In genomic region chr10:96089116-96089515, GRCh38 we compare ENCODE assay signal across 9 cellular contexts. TPM values are rescaled to one million over a fixed set of nuclear protein-coding genes. Genes with fewer than 3 reads are reported as not detected.
DNase-seq lines count a peak whose midpoint lies in the region; ATAC-seq and TF ChIP-seq lines count a peak whose summit lies in the region.
"Had no signal": no experiment of that assay in that cellular context is flagged by ENCODE, and none has a peak within 500 bp of the region (broad histone marks: within the 10 kb centered on the region; RNA-seq: fewer than 3 reads in every experiment).

No MANE protein-coding gene starts in this region.

- H2BK5ac ChIP-seq in trophoblast cell (ENCODE audit: low read depth, low read length, poor library complexity) = no peak overlapping the region

- peaks cover 5% of the 10 kb centered on the region for H3K79me1 ChIP-seq in trophoblast cell (ENCODE audit: low read length)

- H3K4me2 ChIP-seq in trophoblast cell (ENCODE audit: low read length) = no peak overlapping the region

- H2AK5ac ChIP-seq in trophoblast cell (ENCODE audit: low read length) = no peak overlapping the region

- 88 to 96% (median 93%) methylated on average over 2 of the region's 2 CpGs for WGBS in heart left ventricle, 4 donors
- WGBS in right cardiac atrium = 95% methylated on average over 2 of the region's 2 CpGs
- whole genome bisulfite sequencing in tibial nerve, 2 donors = 82 to 89% methylated on average over 2 of the region's 2 CpGs
- no CpG with 5 or more reads among the region's 2 CpGs for WGBS in trophoblast cell (ENCODE audit: extremely low coverage, insufficient coverage, insufficient read length)

- no peak overlapping the region for H4K12ac ChIP-seq in trophoblast cell (ENCODE audit: low read depth, low read length)

- H3K79me2 ChIP-seq in trophoblast cell (ENCODE audit: control insufficient read depth, insufficient read depth, low read length, poor library complexity) = peaks cover 2% of the 10 kb centered on the region

- peaks cover 9% of the 10 kb centered on the region for H3K4me1 Mint-ChIP-seq in activated T-helper 2 cell treated with anti-CD3 and anti-CD28 coated beads, Interferon-gamma antibody, Interleukin-2, Interleukin-4, amounts not matched to agents 10 μg/mL and 5 μg/mL and 100 μg/mL, durations not matched to agents 14 hours and 24 hours and 36 hours (ENCODE audit: low read depth)

- H3K9ac ChIP-seq in trophoblast cell (ENCODE audit: low read length) = no peak overlapping the region

- H3K27me3 Mint-ChIP-seq in activated T-helper 2 cell treated with anti-CD3 and anti-CD28 coated beads, Interferon-gamma antibody, Interleukin-2, Interleukin-4, amounts not matched to agents 10 μg/mL and 5 μg/mL and 100 μg/mL, durations not matched to agents 14 hours and 24 hours and 36 hours (ENCODE audit: low read depth) = peaks cover 10% of the 10 kb centered on the region

- intact Hi-C loops in heart left ventricle (cut with DNase I) = loop anchor here in 4 of 10 donors (1.0 to 5.0 kb wide), 3 partner anchors 42 to 46 kb away; partner anchors contain the start of gene CCNJ (in 2 of the 4)
- intact Hi-C loops in right cardiac atrium (cut with DNase I) = no loop called here
- intact Hi-C loops in activated T-helper 2 cell treated with anti-CD3 and anti-CD28 coated beads, Interferon-gamma antibody, Interleukin-2, Interleukin-4, amounts not matched to agents 10 μg/mL and 5 μg/mL and 100 μg/mL, durations not matched to agents 14 hours and 24 hours and 36 hours (cut with micrococcal nuclease) = loop anchor here (1.0 kb wide), 1 partner anchor 16 kb away; no protein-coding TSS in a partner anchor

- H3K23ac ChIP-seq in trophoblast cell (ENCODE audit: low read length) = no peak overlapping the region

- H3K4ac ChIP-seq in trophoblast cell (ENCODE audit: low read depth, low read length) = no peak overlapping the region

- peak overlapping the region; percentile 56 to 90 (median 80) for H3K4me3 ChIP-seq in heart left ventricle
- H3K4me3 ChIP-seq in right cardiac atrium (ENCODE audit: low read length) = no peak overlapping the region
- H3K4me3 ChIP-seq in tibial nerve = peak overlapping the region in 3 of 4 donors; percentile 54 to 74 (median 69)
- H3K4me3 ChIP-seq in trophoblast cell (ENCODE audit: low read depth, low read length) = no peak overlapping the region

- peaks cover 21% of the 10 kb centered on the region for H3K36me3 Mint-ChIP-seq in activated T-helper 2 cell treated with anti-CD3 and anti-CD28 coated beads, Interferon-gamma antibody, Interleukin-2, Interleukin-4, amounts not matched to agents 10 μg/mL and 5 μg/mL and 100 μg/mL, durations not matched to agents 14 hours and 24 hours and 36 hours (ENCODE audit: low read depth)

- no peak overlapping the region for H2BK12ac ChIP-seq in trophoblast cell (ENCODE audit: low read length)

- no peak overlapping the region for H3K18ac ChIP-seq in trophoblast cell (ENCODE audit: low read length)

- H3K4me1 ChIP-seq in heart left ventricle (peaks cover 0 to 15% (median 1%) of the 10 kb centered on the region in 12 donors), right cardiac atrium (ENCODE audit: control insufficient read depth, insufficient read depth, low read length) (no peaks in the 10 kb centered on the region), tibial nerve (peaks cover 0 to 10% (median 0%) of the 10 kb centered on the region in 4 donors), trophoblast cell (ENCODE audit: control insufficient read depth in 1 of 2, insufficient read depth in 2 of 2, low read length in 2 of 2) (no peaks in the 10 kb centered on the region)

- H3K27ac Mint-ChIP-seq in activated T-helper 2 cell treated with anti-CD3 and anti-CD28 coated beads, Interferon-gamma antibody, Interleukin-2, Interleukin-4, amounts not matched to agents 10 μg/mL and 5 μg/mL and 100 μg/mL, durations not matched to agents 14 hours and 24 hours and 36 hours = peak overlapping the region; percentile 60

- H3K14ac ChIP-seq in trophoblast cell (ENCODE audit: low read length) = no peak overlapping the region

- peaks cover 2 to 31% (median 17%) of the 10 kb centered on the region in 9 donors for H3K27me3 ChIP-seq in heart left ventricle
- peaks cover 11% of the 10 kb centered on the region for H3K27me3 ChIP-seq in right cardiac atrium (ENCODE audit: control insufficient read depth, insufficient read depth)
- H3K27me3 ChIP-seq in tibial nerve = peaks cover 0 to 29% of the 10 kb centered on the region in 2 donors
- H3K27me3 ChIP-seq in trophoblast cell (ENCODE audit: insufficient read depth, low read length) = no peaks in the 10 kb centered on the region
- H3K27me3 ChIP-seq: SJSA1 had no signal

- TF ChIP-seq EP300 in tibial nerve (IDR thresholded peaks at IDR 0.05) = no peak

- H3K9me3 Mint-ChIP-seq in activated T-helper 2 cell treated with anti-CD3 and anti-CD28 coated beads, Interferon-gamma antibody, Interleukin-2, Interleukin-4, amounts not matched to agents 10 μg/mL and 5 μg/mL and 100 μg/mL, durations not matched to agents 14 hours and 24 hours and 36 hours = peaks cover 14% of the 10 kb centered on the region

- ATAC-seq in heart left ventricle (no peak), right cardiac atrium (no peak)

- H3K9me3 ChIP-seq in heart left ventricle (peaks cover 0 to 7% (median 0%) of the 10 kb centered on the region in 12 donors), right cardiac atrium (ENCODE audit: control insufficient read depth, low read length) (no peaks in the 10 kb centered on the region), tibial nerve (no peaks in the 10 kb centered on the region), trophoblast cell (ENCODE audit: insufficient read depth, low read depth, low read length) (peaks cover 8% of the 10 kb centered on the region)

- H2BK120ac ChIP-seq in trophoblast cell (ENCODE audit: insufficient read depth, low read length, poor library complexity) = no peak overlapping the region

- peak overlapping the region; percentile 91 for H3K4me3 Mint-ChIP-seq in activated T-helper 2 cell treated with anti-CD3 and anti-CD28 coated beads, Interferon-gamma antibody, Interleukin-2, Interleukin-4, amounts not matched to agents 10 μg/mL and 5 μg/mL and 100 μg/mL, durations not matched to agents 14 hours and 24 hours and 36 hours (ENCODE audit: low read depth)

- peak overlapping the region in 8 of 12 donors; percentile 87 to 99 (median 92) for H3K27ac ChIP-seq in heart left ventricle
- H3K27ac ChIP-seq in right cardiac atrium (ENCODE audit: low read length) = no peak overlapping the region
- peak overlapping the region in 1 of 4 donors; percentile 83 for H3K27ac ChIP-seq in tibial nerve
- no peak overlapping the region for H3K27ac ChIP-seq in trophoblast cell (ENCODE audit: low read depth, low read length)

- no peak for DNase-seq in heart left ventricle
- DNase-seq in right cardiac atrium = no peak
- no peak for DNase-seq in activated T-helper 2 cell treated with anti-CD3 and anti-CD28 coated beads, Interferon-gamma antibody, Interleukin-2, Interleukin-4, amounts not matched to agents 10 μg/mL and 5 μg/mL and 100 μg/mL, durations not matched to agents 14 hours and 24 hours and 36 hours (ENCODE audit: low spot score)
- peak; percentile 34 for DNase-seq in kidney glomerular epithelial cell (lab: John Stamatoyannopoulos, UW)
- DNase-seq in tibial nerve (ENCODE audit: low spot score in 2 of 2) = no peak
- DNase-seq in SW 1271 (lab: John Stamatoyannopoulos, UW) = no peak
- no peak for DNase-seq in trophoblast cell
- DNase-seq in OCI-M2 (lab: John Stamatoyannopoulos, UW; ENCODE audit: unreplicated experiment) = no peak

- no peak overlapping the region for H2AFZ ChIP-seq in trophoblast cell (ENCODE audit: insufficient read depth, low read length, poor library complexity)

- no peak overlapping the region for H4K8ac ChIP-seq in trophoblast cell (ENCODE audit: low read depth, low read length)

- no peak overlapping the region for H4K91ac ChIP-seq in trophoblast cell (ENCODE audit: low read depth, low read length)

- H3K36me3 ChIP-seq in heart left ventricle (peaks cover 0 to 6% (median 0%) of the 10 kb centered on the region in 9 donors), tibial nerve (peaks cover 0 to 4% (median 0%) of the 10 kb centered on the region in 3 donors), trophoblast cell (ENCODE audit: control insufficient read depth in 1 of 2, insufficient read depth in 2 of 2, low read length in 2 of 2) (no peaks in the 10 kb centered on the region)
- H3K36me3 ChIP-seq: SJSA1 had no signal

- no peak for TF ChIP-seq POLR2A in heart left ventricle (IDR thresholded peaks at IDR 0.05)
- no peak for TF ChIP-seq POLR2A in tibial nerve (IDR thresholded peaks at IDR 0.05)

- TF ChIP-seq CTCF in heart left ventricle (IDR thresholded peaks at IDR 0.05) (no peak), tibial nerve (IDR thresholded peaks at IDR 0.05) (no peak)

RNA-seq across cellular contexts. Expression of gene ZNF518A, which starts 41.0 kb away (rescaled TPM):
- total RNA-seq in heart left ventricle (10 to 100 TPM in 6 of 9 donors, 1 to 10 TPM in 3; 7.4 to 17.9 (median 12.2) TPM), right cardiac atrium (10 to 100 TPM; 13.2 to 13.7 (median 13.3) TPM), tibial nerve (10 to 100 TPM; 20.7 to 36.7 (median 25.7) TPM)
- polyA plus RNA-seq in heart left ventricle (1 to 10 TPM; 3.0 to 3.2 TPM), right cardiac atrium (2.7 TPM)
- total RNA-seq in activated T-helper 2 cell treated with anti-CD3 and anti-CD28 coated beads, Interferon-gamma antibody, Interleukin-2, Interleukin-4, amounts not matched to agents 10 μg/mL and 5 μg/mL and 100 μg/mL, durations not matched to agents 14 hours and 24 hours and 36 hours = 16.0 and 18.0 TPM in 2 replicates
- polyA plus RNA-seq in trophoblast cell (2013) = 12.0 TPM in 2 replicates

RNA-seq across cellular contexts. Expression of gene CCNJ, which starts 45.7 kb away (rescaled TPM):
- total RNA-seq in heart left ventricle (1 to 10 TPM; 2.2 to 4.0 (median 2.7) TPM), right cardiac atrium (1 to 10 TPM; 2.9 to 3.9 (median 3.3) TPM), tibial nerve (1 to 10 TPM; 2.4 to 5.1 (median 4.7) TPM)
- polyA plus RNA-seq in heart left ventricle (1 to 10 TPM; 1.3 to 3.5 TPM), right cardiac atrium (1.8 TPM)
- 8.3 and 9.3 TPM in 2 replicates for total RNA-seq in activated T-helper 2 cell treated with anti-CD3 and anti-CD28 coated beads, Interferon-gamma antibody, Interleukin-2, Interleukin-4, amounts not matched to agents 10 μg/mL and 5 μg/mL and 100 μg/mL, durations not matched to agents 14 hours and 24 hours and 36 hours
- 15.9 and 16.7 TPM in 2 replicates for polyA plus RNA-seq in trophoblast cell (2013)

Comparison
In these comparisons a context has a peak if more than half of its experiments do, and no peak if none do; other contexts are left out.
1. H3K27ac ChIP-seq: peak in heart left ventricle (8 of 12); none in right cardiac atrium (single experiment) and trophoblast cell (single experiment).
2. H3K4me3 ChIP-seq: peak in heart left ventricle (12 of 12) and tibial nerve (3 of 4); none in right cardiac atrium (single experiment) and trophoblast cell (single experiment).